In genomic region chr10:43879742-43880141, GRCh38 we compare ENCODE assay signal across 18 cellular contexts.
"Had no signal": no experiment of that assay in that cellular context is flagged by ENCODE, and none has a peak within 500 bp of the region (broad histone marks: within the 10 kb centered on the region; RNA-seq: fewer than 3 reads in every experiment).

No MANE protein-coding gene starts in this region.

- H3K36me3 ChIP-seq: brain microvascular endothelial cell, colonic mucosa, gastroesophageal sphincter, neural progenitor cell, prostate gland, right lobe of liver, stomach had no signal

- H2AFZ ChIP-seq: neural progenitor cell had no signal

- H3K4me1 ChIP-seq: colonic mucosa, gastroesophageal sphincter, neural progenitor cell, prostate gland, right lobe of liver had no signal

- H3K4me3 ChIP-seq: colonic mucosa, gastroesophageal sphincter, neural progenitor cell, prostate gland, right lobe of liver, SK-N-MC, stomach had no signal

- H3K27ac ChIP-seq: brain microvascular endothelial cell, colonic mucosa, neural progenitor cell, prostate gland, right lobe of liver, SK-N-MC had no signal

- DNase-seq: activated CD4-positive, alpha-beta T cell treated with anti-CD3 and anti-CD28 coated beads for 36 hours; activated CD4-positive, alpha-beta T cell treated with anti-CD3 and anti-CD28 coated beads, Interleukin-2, amount 50 U/mL, for 48 hours; activated naive CD4-positive, alpha-beta T cell treated with anti-CD3 and anti-CD28 coated beads, Interleukin-2, amount 10 ng/mL, durations not matched to agents 7 days and 5 days; activated naive CD8-positive, alpha-beta T cell treated with anti-CD3 and anti-CD28 coated beads, Interleukin-2, amount 50 U/mL, for 24 hours; activated T-cell treated with anti-CD3 and anti-CD28 coated beads, Interleukin-2, amount 50 U/mL, for 4 hours; anterior cingulate cortex; brain microvascular endothelial cell; colonic mucosa; mammary epithelial cell; right lobe of liver; stimulated activated CD4-positive, alpha-beta T cell treated with anti-CD3 and anti-CD28 coated beads, Interleukin-4, amount 100 ng/mL, for 24 hours; stomach had no signal

- H3K4me2 ChIP-seq: neural progenitor cell had no signal

- H3K9ac ChIP-seq: neural progenitor cell had no signal

- ATAC-seq: activated CD4-positive, alpha-beta T cell treated with anti-CD3 and anti-CD28 coated beads for 36 hours; activated naive CD8-positive, alpha-beta T cell treated with anti-CD3 and anti-CD28 coated beads, Interleukin-2, amount 50 U/mL, for 24 hours; activated T-cell treated with anti-CD3 and anti-CD28 coated beads, Interleukin-2, amount 50 U/mL, for 4 hours; gastroesophageal sphincter; stimulated activated effector memory CD8-positive, alpha-beta T cell treated with anti-CD3 and anti-CD28 coated beads, Interleukin-12 subunit alpha, Interleukin-12 subunit beta, amount 100 ng/mL, for 72 hours; WTC11 had no signal

- H3K9me3 ChIP-seq: colonic mucosa, gastroesophageal sphincter, prostate gland, right lobe of liver, stomach had no signal

- H3K27me3 ChIP-seq: brain microvascular endothelial cell, colonic mucosa, gastroesophageal sphincter, neural progenitor cell, right lobe of liver, stomach had no signal
